20 cellular contexts compared by ENCODE assay signal in genomic region chr19:33496496-33496895, GRCh38. TPM values are rescaled to one million over a fixed set of nuclear protein-coding genes. Genes with fewer than 3 reads are reported as not detected.
DNase-seq lines count a peak whose midpoint lies in the region; ATAC-seq and TF ChIP-seq lines count a peak whose summit lies in the region.
"Had no signal": no experiment of that assay in that cellular context is flagged by ENCODE, and none has a peak within 500 bp of the region (broad histone marks: within the 10 kb centered on the region; RNA-seq: fewer than 3 reads in every experiment).

No MANE protein-coding gene starts in this region.

- H4K20me1 ChIP-seq in H9 (ENCODE audit: control insufficient read depth, insufficient read depth, insufficient read length), result no peaks in the 10 kb centered on the region

- TF ChIP-seq POLR2A in spleen (IDR thresholded peaks at IDR 0.05), result no peak

- DNase-seq in H9, result no peak
- peak; percentile 40 for DNase-seq in chondrocyte (ENCODE audit: low spot score)
- DNase-seq in nephron progenitor cell, result no peak
- DNase-seq in spleen, result peak; percentile 54
- DNase-seq in NCI-H187 treated with DMSO at 0.1 percent for 48 hours (lab: John Stamatoyannopoulos, UW), result no peak
- no peak for DNase-seq in RPMI8226
- DNase-seq: CD4-positive, CD25-positive, alpha-beta regulatory T cell; EL; GF-D8; KG1; NCI-H1092 treated with DMSO at 0.1 percent for 48 hours; NCI-H1436 treated with DMSO at 0.1 percent for 48 hours; NCI-H2029; NCI-H524 treated with DMSO at 0.1 percent for 48 hours; NCI-H82; SW 1271 had no signal

- H3K27me3 Mint-ChIP-seq in H9 (ENCODE audit: low read depth), result no peaks in the 10 kb centered on the region
- no peaks in the 10 kb centered on the region for H3K27me3 Mint-ChIP-seq in chondrocyte (ENCODE audit: low read depth)
- no peaks in the 10 kb centered on the region for H3K27me3 Mint-ChIP-seq in nephron progenitor cell (ENCODE audit: low read depth, poor library complexity)
- H3K27me3 Mint-ChIP-seq: CD4-positive, CD25-positive, alpha-beta regulatory T cell had no signal

- H3K14ac ChIP-seq in H9 (ENCODE audit: insufficient read depth, low read length), result no peak overlapping the region

- no peak overlapping the region for H3K18ac ChIP-seq in H9 (ENCODE audit: insufficient read length, low read depth, low read length)

- H3K36me3 Mint-ChIP-seq in H9 (ENCODE audit: insufficient read depth in 1 of 3, low read depth in 3 of 3) (peaks cover 0 to 7% (median 6%) of the 10 kb centered on the region in 3 experiments; a peak in 4 of 7 replicates), chondrocyte (ENCODE audit: low read depth) (peaks cover 6% of the 10 kb centered on the region), nephron progenitor cell (ENCODE audit: low read depth) (peaks cover 5% of the 10 kb centered on the region)

- no peak overlapping the region for H3K9ac ChIP-seq in H9 (ENCODE audit: extremely low read depth, insufficient read length, low read length)

- H4K8ac ChIP-seq in H9 (replicated peaks; ENCODE audit: insufficient read length, low read depth, low read length), result no peak overlapping the region

- H2BK20ac ChIP-seq in H9 (ENCODE audit: low read depth, low read length, poor library complexity, severe bottlenecking), result no peak overlapping the region

- no peaks in the 10 kb centered on the region for H3K23me2 ChIP-seq in H9 (ENCODE audit: insufficient read length, low read depth, low read length, poor library complexity, severe bottlenecking)

- intact Hi-C loops in spleen (cut with DNase I; ENCODE audit: low total_unique reads), result no loop called here

- no CpG with 5 or more reads among the region's 17 CpGs for WGBS in H9 (ENCODE audit: extremely low coverage, insufficient read length, low lambda C conversion rate)
- 92 to 97% (median 94%) methylated on average over 14 to 17 of the region's 17 CpGs for WGBS in spleen, 5 donors

- H3K27ac Mint-ChIP-seq in H9 (peak overlapping the region in 2 of 3 experiments; percentile 23 to 30; a peak in 3 of 7 replicates), chondrocyte (ENCODE audit: unreplicated experiment) (no peak overlapping the region), nephron progenitor cell (peak overlapping the region; percentile 75)

- no peak overlapping the region for H2BK120ac ChIP-seq in H9 (ENCODE audit: low read depth, low read length, poor library complexity, severe bottlenecking)

- no peaks in the 10 kb centered on the region for H3K79me1 ChIP-seq in H9 (ENCODE audit: insufficient read depth, low read depth, low read length, poor library complexity, severe bottlenecking)

- H3K79me2 ChIP-seq in H9 (ENCODE audit: insufficient read depth, low read length), result no peaks in the 10 kb centered on the region

- no peaks in the 10 kb centered on the region for H3K4me1 ChIP-seq in H9 (ENCODE audit: insufficient read depth, low read length)
- H3K4me1 ChIP-seq in spleen, result no peaks in the 10 kb centered on the region
- H3K4me1 ChIP-seq: Peyer's patch, SJSA1 had no signal

- H3K27ac ChIP-seq in H9 (ENCODE audit: insufficient read length, low read depth, low read length) (no peak overlapping the region), spleen (no peak overlapping the region)
- H3K27ac ChIP-seq: Peyer's patch, SJSA1 had no signal

- no peak overlapping the region for H3K4me3 Mint-ChIP-seq in H9
- no peak overlapping the region for H3K4me3 Mint-ChIP-seq in chondrocyte (ENCODE audit: unreplicated experiment)
- H3K4me3 Mint-ChIP-seq in nephron progenitor cell, result no peak overlapping the region
- H3K4me3 Mint-ChIP-seq: CD4-positive, CD25-positive, alpha-beta regulatory T cell had no signal

- ATAC-seq in HG02798 (IDR thresholded peaks at IDR 0.05; ENCODE audit: poor library complexity, unreplicated experiment), result no peak
- ATAC-seq: Right ventricle myocardium inferior had no signal

- no peak overlapping the region for H4K5ac ChIP-seq in H9 (ENCODE audit: insufficient read length, low read depth, low read length)

- no peak for TF ChIP-seq CTCF in H9 (conservative IDR thresholded peaks at IDR 0.05)
- TF ChIP-seq CTCF in chondrocyte (IDR thresholded peaks at IDR 0.05), result no peak
- no peak for TF ChIP-seq CTCF in nephron progenitor cell (IDR thresholded peaks at IDR 0.05)
- no peak for TF ChIP-seq CTCF in spleen (IDR thresholded peaks at IDR 0.05 in 8 of 11, conservative IDR thresholded peaks at IDR 0.05 in 3 of 11)

- no peak overlapping the region for H2BK12ac ChIP-seq in H9 (ENCODE audit: insufficient read length, low read depth, low read length)

- H3K9me3 Mint-ChIP-seq in H9 (no peaks in the 10 kb centered on the region), chondrocyte (ENCODE audit: low read depth) (no peaks in the 10 kb centered on the region), nephron progenitor cell (no peaks in the 10 kb centered on the region)
- H3K9me3 Mint-ChIP-seq: CD4-positive, CD25-positive, alpha-beta regulatory T cell had no signal

- H2AK5ac ChIP-seq in H9 (ENCODE audit: insufficient read length, low read length), result no peak overlapping the region

- no peak overlapping the region for H3T11ph ChIP-seq in H9 (ENCODE audit: low read length)

- peaks cover 0 to 66% (median 23%) of the 10 kb centered on the region in 6 donors for H3K36me3 ChIP-seq in spleen

- no peak overlapping the region for H3K4ac ChIP-seq in H9 (ENCODE audit: low read depth, low read length)

- no peak overlapping the region for H2BK15ac ChIP-seq in H9 (ENCODE audit: low read depth, low read length)

- H3K23ac ChIP-seq in H9 (ENCODE audit: insufficient read length, low read depth, low read length), result no peak overlapping the region

- H4K91ac ChIP-seq in H9 (ENCODE audit: insufficient read length, low read depth, low read length), result no peak overlapping the region

- no peak overlapping the region for H3K56ac ChIP-seq in H9 (ENCODE audit: insufficient read length, low read depth, low read length)

- no peak overlapping the region for H3K4me3 ChIP-seq in spleen
- H3K4me3 ChIP-seq: Peyer's patch, SJSA1 had no signal

- H3K27me3 ChIP-seq in H9 (ENCODE audit: insufficient read depth, low read length) (no peaks in the 10 kb centered on the region), spleen (replicated peaks in 1 of 7) (no peaks in the 10 kb centered on the region)
- H3K27me3 ChIP-seq: Peyer's patch, SJSA1 had no signal

- no peaks in the 10 kb centered on the region for H3K4me1 Mint-ChIP-seq in H9
- no peaks in the 10 kb centered on the region for H3K4me1 Mint-ChIP-seq in chondrocyte (ENCODE audit: low read depth)
- peaks cover 8% of the 10 kb centered on the region for H3K4me1 Mint-ChIP-seq in nephron progenitor cell
- H3K4me1 Mint-ChIP-seq: CD4-positive, CD25-positive, alpha-beta regulatory T cell had no signal

- H3K9me3 ChIP-seq in H9 (ENCODE audit: control insufficient read depth, low read depth, low read length) (no peaks in the 10 kb centered on the region), spleen (no peaks in the 10 kb centered on the region)
- H3K9me3 ChIP-seq: Peyer's patch, SJSA1 had no signal

- no peak overlapping the region for H2AFZ ChIP-seq in H9 (ENCODE audit: low read length)

- H2BK5ac ChIP-seq in H9 (ENCODE audit: insufficient read length, low read length), result no peak overlapping the region

- H3K4me2 ChIP-seq in H9 (ENCODE audit: insufficient read depth, insufficient read length, low read length), result no peak overlapping the region

RNA-seq across cellular contexts. Expression of gene PEPD, which starts 25.1 kb away (rescaled TPM):
- total RNA-seq in H9 (2021) (52.2 and 52.8 TPM in 2 replicates), chondrocyte (55.6 to 68.7 TPM (median 62.0 TPM) in 3 replicates), spleen (10 to 100 TPM; 54.8 to 98.3 (median 70.7) TPM)
- polyA plus RNA-seq in spleen, result 10 to 100 TPM; 38.4 to 72.2 (median 62.0) TPM

Comparison
In these comparisons a context has a peak if more than half of its experiments do, and no peak if none do; other contexts are left out.
1. DNase-seq: peak in chondrocyte (single experiment) and spleen (single experiment); none in H9 (single experiment), nephron progenitor cell (single experiment), NCI-H187 treated with DMSO at 0.1 percent for 48 hours (single experiment) and RPMI8226 (single experiment).